In the genomic region with DNA sequence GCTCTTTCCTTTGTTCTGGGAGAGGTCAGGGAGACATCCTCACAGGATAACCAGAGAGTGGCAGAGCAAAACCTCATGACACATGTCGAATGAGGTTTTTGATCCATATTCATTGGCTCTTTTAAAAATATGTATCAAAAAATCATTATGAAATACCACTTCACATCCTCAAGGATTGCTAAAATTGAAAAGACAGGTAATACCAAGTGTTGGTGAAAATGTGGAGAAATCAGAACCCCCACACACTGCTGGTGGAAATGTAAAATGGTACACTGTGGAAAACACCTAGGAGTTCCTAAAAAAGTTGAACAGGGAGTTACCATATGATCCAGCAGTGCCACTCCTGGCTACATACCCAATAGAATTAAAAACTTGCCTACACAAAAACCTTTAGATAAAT, we compare ENCODE assay signal across 25 cellular contexts.
"Had no signal": no experiment of that assay in that cellular context is flagged by ENCODE, and none has a peak within 500 bp of the region (broad histone marks: within the 10 kb centered on the region; RNA-seq: fewer than 3 reads in every experiment).

No MANE protein-coding gene starts in this region.

- H3K9me3 Mint-ChIP-seq: dendritic cell treated with granulocyte-macrophage colony-stimulating factor and Interleukin-4, amounts not matched to agents 40 ng/mL and 50 ng/mL, for 4 days; effector memory CD8-positive, alpha-beta T cell; endodermal cell had no signal

- H3K27me3 Mint-ChIP-seq: dendritic cell treated with granulocyte-macrophage colony-stimulating factor and Interleukin-4, amounts not matched to agents 40 ng/mL and 50 ng/mL, for 4 days had no signal

- H3K4me3 Mint-ChIP-seq: dendritic cell treated with granulocyte-macrophage colony-stimulating factor and Interleukin-4, amounts not matched to agents 40 ng/mL and 50 ng/mL, for 4 days; effector memory CD8-positive, alpha-beta T cell; endodermal cell had no signal

- H3K9me3 ChIP-seq: colonic mucosa, esophagus muscularis mucosa, esophagus squamous epithelium, gastrocnemius medialis, gastroesophageal sphincter, heart left ventricle had no signal

- H3K27me3 ChIP-seq: colonic mucosa, dorsolateral prefrontal cortex, esophagus muscularis mucosa, esophagus squamous epithelium, foreskin keratinocyte, gastrocnemius medialis, heart left ventricle, heart right ventricle had no signal

- H3K4me1 Mint-ChIP-seq: endodermal cell had no signal

- H3K4me3 ChIP-seq: colonic mucosa, coronary artery, dorsolateral prefrontal cortex, esophagus muscularis mucosa, esophagus squamous epithelium, gastrocnemius medialis, gastroesophageal sphincter, heart left ventricle, heart right ventricle had no signal

- ATAC-seq: effector memory CD8-positive, alpha-beta T cell; esophagus mucosa; foreskin keratinocyte; gastrocnemius medialis; gastroesophageal sphincter; heart left ventricle; heart right ventricle had no signal

- H3K36me3 ChIP-seq: colonic mucosa, esophagus muscularis mucosa, esophagus squamous epithelium, gastrocnemius medialis, gastroesophageal sphincter, heart left ventricle, heart right ventricle had no signal

- H3K4me1 ChIP-seq: colonic mucosa, esophagus muscularis mucosa, esophagus squamous epithelium, foreskin keratinocyte, gastrocnemius medialis, gastroesophageal sphincter had no signal

- H3K27ac ChIP-seq: colonic mucosa, coronary artery, dorsolateral prefrontal cortex, epithelial cell of prostate, esophagus muscularis mucosa, esophagus squamous epithelium, foreskin keratinocyte, gastrocnemius medialis, gastroesophageal sphincter, heart left ventricle, heart right ventricle had no signal

- H3K27ac Mint-ChIP-seq: dendritic cell treated with granulocyte-macrophage colony-stimulating factor and Interleukin-4, amounts not matched to agents 40 ng/mL and 50 ng/mL, for 4 days; effector memory CD8-positive, alpha-beta T cell; endodermal cell had no signal

- DNase-seq: colonic mucosa; cortex of kidney; dermis blood vessel endothelial cell; dorsolateral prefrontal cortex; effector CD4-positive, alpha-beta T cell; effector CD8-positive, alpha-beta T cell; effector memory CD4-positive, alpha-beta T cell; effector memory CD8-positive, alpha-beta T cell; endodermal cell; erythroblast; esophagus squamous epithelium; foreskin fibroblast; foreskin keratinocyte; foreskin melanocyte; gastrocnemius medialis; glutamatergic neuron; head of caudate nucleus; heart left ventricle; heart right ventricle had no signal
